In genomic region chr10:16923309-16923708, GRCh38 we compare ENCODE assay signal across 21 cellular contexts.
A peak's percentile ranks its signal among the peaks of the same experiment; 100 is the strongest.
DNase-seq lines count a peak whose midpoint lies in the region; ATAC-seq, FAIRE-seq and TF ChIP-seq lines count a peak whose summit lies in the region.
"Had no signal": no experiment of that assay in that cellular context is flagged by ENCODE, and none has a peak within 500 bp of the region (broad histone marks: within the 10 kb centered on the region; RNA-seq: fewer than 3 reads in every experiment).

No MANE protein-coding gene starts in this region.

- H3K9ac ChIP-seq in keratinocyte (ENCODE audit: control insufficient read depth, extremely low read depth, insufficient read depth, low read length), result no peak overlapping the region
- H3K9ac ChIP-seq: BLaER1, GM23248 had no signal

- no peaks in the 10 kb centered on the region for H3K9me1 ChIP-seq in keratinocyte (ENCODE audit: control insufficient read depth, extremely low read depth, insufficient read depth, low read length)

- H3K79me2 ChIP-seq in keratinocyte (ENCODE audit: control insufficient read depth, insufficient read depth, low read length), result no peaks in the 10 kb centered on the region

- ATAC-seq in sciatic nerve (peak; percentile 73), HG02642 (IDR thresholded peaks at IDR 0.05; ENCODE audit: poor library complexity, unreplicated experiment) (no peak), HG03520 (IDR thresholded peaks at IDR 0.05; ENCODE audit: unreplicated experiment) (no peak)
- ATAC-seq: CD8-positive, alpha-beta T cell had no signal

- H3K4me1 ChIP-seq in keratinocyte (ENCODE audit: control insufficient read depth, extremely low read depth, insufficient read depth, low read length), result peaks cover 7% of the 10 kb centered on the region
- H3K4me1 ChIP-seq: Caco-2 had no signal

- H3K4me2 ChIP-seq in keratinocyte (ENCODE audit: control insufficient read depth, extremely low read depth, insufficient read depth, low read depth, low read length), result no peak overlapping the region
- H3K4me2 ChIP-seq: BLaER1 had no signal

- peak; percentile 9 for FAIRE-seq in keratinocyte (lab: Jason Lieb, UNC)
- FAIRE-seq: G401.6, GM12892, H1 had no signal

- no peaks in the 10 kb centered on the region for H4K20me1 ChIP-seq in keratinocyte (ENCODE audit: control insufficient read depth, extremely low read depth, insufficient read depth, low read length)
- H4K20me1 ChIP-seq: BLaER1 had no signal

- intact Hi-C loops in sciatic nerve (cut with DNase I), result loop anchor here (5.0 kb wide), 1 partner anchor 81 kb away; no protein-coding TSS in a partner anchor

- H3K27ac ChIP-seq in keratinocyte (ENCODE audit: control insufficient read depth, insufficient read depth, low read length), result no peak overlapping the region
- H3K27ac ChIP-seq: BLaER1, C4-2B, GM23248 had no signal

- H2AFZ ChIP-seq in keratinocyte (ENCODE audit: control insufficient read depth, low read length), result no peak overlapping the region
- H2AFZ ChIP-seq: GM23248 had no signal

- no peak for TF ChIP-seq CTCF in keratinocyte (optimal IDR thresholded peaks at IDR 0.05 in 1 of 3, IDR thresholded peaks at IDR 0.05 in 1 of 3, conservative IDR thresholded peaks at IDR 0.05 in 1 of 3; ENCODE audit: extremely low read depth in 1 of 3, insufficient read depth in 2 of 3, low read length in 3 of 3)

- H3K36me3 ChIP-seq in keratinocyte (ENCODE audit: control insufficient read depth in 2 of 2, extremely low read depth in 1 of 2, insufficient read depth in 2 of 2, low read length in 2 of 2), result no peaks in the 10 kb centered on the region
- H3K36me3 ChIP-seq: BLaER1 had no signal

- no peaks in the 10 kb centered on the region for H3K27me3 ChIP-seq in keratinocyte (ENCODE audit: control insufficient read depth, extremely low read depth, insufficient read depth, low read length)
- H3K27me3 ChIP-seq: BLaER1 had no signal

- no peak overlapping the region for H3K4me3 ChIP-seq in keratinocyte (ENCODE audit: control insufficient read depth in 2 of 3, extremely low read depth in 1 of 3, insufficient read depth in 2 of 3, low read depth in 1 of 3, low read length in 3 of 3)
- H3K4me3 ChIP-seq: BLaER1, GM23248 had no signal

- dilution Hi-C loops in keratinocyte (cut with MboI; ENCODE audit: extremely low pct_ligation_motif_present, low sequenced_read_pairs), result no loop called here

- DNase-seq in NCI-H226 (peak; percentile 6), fibroblast of gingiva (ENCODE audit: low read depth) (peak; percentile 56), keratinocyte (ENCODE audit: low read depth, low spot score) (no peak), sciatic nerve (ENCODE audit: low spot score) (no peak), NCI-H2081 (lab: John Stamatoyannopoulos, UW) (no peak)
- DNase-seq: 8988T; Caco-2; CD4-positive, CD25-positive, alpha-beta regulatory T cell; CD8-positive, alpha-beta T cell; DMS153; DND-41; GM23248; H7; HCEC 1CT had no signal

- no peaks in the 10 kb centered on the region for H3K9me3 ChIP-seq in keratinocyte (ENCODE audit: control insufficient read depth, low read depth, low read length)
- H3K9me3 ChIP-seq: BLaER1, Caco-2 had no signal

Comparison
In these comparisons a context has a peak if more than half of its experiments do, and no peak if none do; other contexts are left out.
1. DNase-seq: peak in NCI-H226 (single experiment) and fibroblast of gingiva (single experiment); none in keratinocyte (single experiment), sciatic nerve (single experiment) and NCI-H2081 (0 of 2).